1 cellular context compared by ENCODE assay signal in the genomic region with DNA sequence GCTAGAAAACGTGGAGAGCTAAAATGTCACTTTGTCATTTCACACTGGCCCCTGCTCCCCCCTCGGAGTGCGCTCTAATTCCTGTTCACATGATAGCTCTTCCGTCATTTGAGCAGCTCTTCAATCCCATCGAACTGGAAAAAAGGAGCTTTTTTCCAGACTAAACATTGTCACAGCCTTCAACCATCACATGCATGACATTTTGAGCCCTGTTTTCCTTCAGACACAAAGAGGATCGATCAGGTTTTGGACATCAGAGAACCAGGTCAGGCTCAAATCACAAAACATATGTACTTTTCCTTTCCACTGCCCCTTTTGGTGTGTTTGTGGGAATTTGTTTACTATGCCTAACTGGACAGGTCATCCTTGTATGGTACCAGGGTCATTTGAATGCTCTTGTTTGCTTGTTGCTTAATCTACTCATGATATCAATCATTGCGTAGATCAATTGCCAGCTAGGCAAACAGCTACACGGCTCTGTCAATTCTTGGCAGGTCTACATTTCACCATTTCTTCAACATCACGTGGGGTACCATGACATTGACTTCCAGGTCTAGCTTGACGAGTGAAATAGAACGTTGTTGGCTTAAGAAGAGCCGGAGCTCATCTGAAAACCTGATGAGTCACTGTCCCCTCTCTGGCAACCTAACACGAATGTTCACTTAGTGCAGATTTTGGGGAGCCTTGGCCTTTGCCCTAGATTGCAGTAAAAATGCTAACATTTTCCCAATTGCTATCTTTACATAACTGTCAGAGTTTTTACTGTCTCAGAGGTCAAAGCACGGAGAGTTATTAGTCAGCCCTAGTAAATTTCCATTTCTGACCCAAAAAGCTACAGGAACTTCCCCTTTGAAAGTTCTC.
TF ChIP-seq lines count a peak whose summit lies in the region.

No MANE protein-coding gene starts in this region.

TF ChIP-seq in K562, 482 proteins besides CTCF, POLR2A, EP300 and RAD21 (continued from another document):
- TF ChIP-seq, protein P1, sequence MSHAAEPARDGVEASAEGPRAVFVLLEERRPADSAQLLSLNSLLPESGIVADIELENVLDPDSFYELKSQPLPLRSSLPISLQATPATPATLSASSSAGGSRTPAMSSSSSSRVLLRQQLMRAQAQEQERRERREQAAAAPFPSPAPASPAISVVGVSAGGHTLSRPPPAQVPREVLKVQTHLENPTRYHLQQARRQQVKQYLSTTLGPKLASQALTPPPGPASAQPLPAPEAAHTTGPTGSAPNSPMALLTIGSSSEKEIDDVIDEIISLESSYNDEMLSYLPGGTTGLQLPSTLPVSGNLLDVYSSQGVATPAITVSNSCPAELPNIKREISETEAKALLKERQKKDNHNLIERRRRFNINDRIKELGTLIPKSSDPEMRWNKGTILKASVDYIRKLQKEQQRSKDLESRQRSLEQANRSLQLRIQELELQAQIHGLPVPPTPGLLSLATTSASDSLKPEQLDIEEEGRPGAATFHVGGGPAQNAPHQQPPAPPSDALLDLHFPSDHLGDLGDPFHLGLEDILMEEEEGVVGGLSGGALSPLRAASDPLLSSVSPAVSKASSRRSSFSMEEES (CRISPR knock-in tag; IDR thresholded peaks at IDR 0.05): peak; percentile 30
- TF ChIP-seq FOXA3 (CRISPR knock-in tag; conservative IDR thresholded peaks at IDR 0.05 in 1 of 2, IDR thresholded peaks at IDR 0.05 in 1 of 2): 0 out of 4 replicates have a peak, but pooled peaks of 1 of the 2 experiments have one; percentile 40
- TF ChIP-seq, protein P2, sequence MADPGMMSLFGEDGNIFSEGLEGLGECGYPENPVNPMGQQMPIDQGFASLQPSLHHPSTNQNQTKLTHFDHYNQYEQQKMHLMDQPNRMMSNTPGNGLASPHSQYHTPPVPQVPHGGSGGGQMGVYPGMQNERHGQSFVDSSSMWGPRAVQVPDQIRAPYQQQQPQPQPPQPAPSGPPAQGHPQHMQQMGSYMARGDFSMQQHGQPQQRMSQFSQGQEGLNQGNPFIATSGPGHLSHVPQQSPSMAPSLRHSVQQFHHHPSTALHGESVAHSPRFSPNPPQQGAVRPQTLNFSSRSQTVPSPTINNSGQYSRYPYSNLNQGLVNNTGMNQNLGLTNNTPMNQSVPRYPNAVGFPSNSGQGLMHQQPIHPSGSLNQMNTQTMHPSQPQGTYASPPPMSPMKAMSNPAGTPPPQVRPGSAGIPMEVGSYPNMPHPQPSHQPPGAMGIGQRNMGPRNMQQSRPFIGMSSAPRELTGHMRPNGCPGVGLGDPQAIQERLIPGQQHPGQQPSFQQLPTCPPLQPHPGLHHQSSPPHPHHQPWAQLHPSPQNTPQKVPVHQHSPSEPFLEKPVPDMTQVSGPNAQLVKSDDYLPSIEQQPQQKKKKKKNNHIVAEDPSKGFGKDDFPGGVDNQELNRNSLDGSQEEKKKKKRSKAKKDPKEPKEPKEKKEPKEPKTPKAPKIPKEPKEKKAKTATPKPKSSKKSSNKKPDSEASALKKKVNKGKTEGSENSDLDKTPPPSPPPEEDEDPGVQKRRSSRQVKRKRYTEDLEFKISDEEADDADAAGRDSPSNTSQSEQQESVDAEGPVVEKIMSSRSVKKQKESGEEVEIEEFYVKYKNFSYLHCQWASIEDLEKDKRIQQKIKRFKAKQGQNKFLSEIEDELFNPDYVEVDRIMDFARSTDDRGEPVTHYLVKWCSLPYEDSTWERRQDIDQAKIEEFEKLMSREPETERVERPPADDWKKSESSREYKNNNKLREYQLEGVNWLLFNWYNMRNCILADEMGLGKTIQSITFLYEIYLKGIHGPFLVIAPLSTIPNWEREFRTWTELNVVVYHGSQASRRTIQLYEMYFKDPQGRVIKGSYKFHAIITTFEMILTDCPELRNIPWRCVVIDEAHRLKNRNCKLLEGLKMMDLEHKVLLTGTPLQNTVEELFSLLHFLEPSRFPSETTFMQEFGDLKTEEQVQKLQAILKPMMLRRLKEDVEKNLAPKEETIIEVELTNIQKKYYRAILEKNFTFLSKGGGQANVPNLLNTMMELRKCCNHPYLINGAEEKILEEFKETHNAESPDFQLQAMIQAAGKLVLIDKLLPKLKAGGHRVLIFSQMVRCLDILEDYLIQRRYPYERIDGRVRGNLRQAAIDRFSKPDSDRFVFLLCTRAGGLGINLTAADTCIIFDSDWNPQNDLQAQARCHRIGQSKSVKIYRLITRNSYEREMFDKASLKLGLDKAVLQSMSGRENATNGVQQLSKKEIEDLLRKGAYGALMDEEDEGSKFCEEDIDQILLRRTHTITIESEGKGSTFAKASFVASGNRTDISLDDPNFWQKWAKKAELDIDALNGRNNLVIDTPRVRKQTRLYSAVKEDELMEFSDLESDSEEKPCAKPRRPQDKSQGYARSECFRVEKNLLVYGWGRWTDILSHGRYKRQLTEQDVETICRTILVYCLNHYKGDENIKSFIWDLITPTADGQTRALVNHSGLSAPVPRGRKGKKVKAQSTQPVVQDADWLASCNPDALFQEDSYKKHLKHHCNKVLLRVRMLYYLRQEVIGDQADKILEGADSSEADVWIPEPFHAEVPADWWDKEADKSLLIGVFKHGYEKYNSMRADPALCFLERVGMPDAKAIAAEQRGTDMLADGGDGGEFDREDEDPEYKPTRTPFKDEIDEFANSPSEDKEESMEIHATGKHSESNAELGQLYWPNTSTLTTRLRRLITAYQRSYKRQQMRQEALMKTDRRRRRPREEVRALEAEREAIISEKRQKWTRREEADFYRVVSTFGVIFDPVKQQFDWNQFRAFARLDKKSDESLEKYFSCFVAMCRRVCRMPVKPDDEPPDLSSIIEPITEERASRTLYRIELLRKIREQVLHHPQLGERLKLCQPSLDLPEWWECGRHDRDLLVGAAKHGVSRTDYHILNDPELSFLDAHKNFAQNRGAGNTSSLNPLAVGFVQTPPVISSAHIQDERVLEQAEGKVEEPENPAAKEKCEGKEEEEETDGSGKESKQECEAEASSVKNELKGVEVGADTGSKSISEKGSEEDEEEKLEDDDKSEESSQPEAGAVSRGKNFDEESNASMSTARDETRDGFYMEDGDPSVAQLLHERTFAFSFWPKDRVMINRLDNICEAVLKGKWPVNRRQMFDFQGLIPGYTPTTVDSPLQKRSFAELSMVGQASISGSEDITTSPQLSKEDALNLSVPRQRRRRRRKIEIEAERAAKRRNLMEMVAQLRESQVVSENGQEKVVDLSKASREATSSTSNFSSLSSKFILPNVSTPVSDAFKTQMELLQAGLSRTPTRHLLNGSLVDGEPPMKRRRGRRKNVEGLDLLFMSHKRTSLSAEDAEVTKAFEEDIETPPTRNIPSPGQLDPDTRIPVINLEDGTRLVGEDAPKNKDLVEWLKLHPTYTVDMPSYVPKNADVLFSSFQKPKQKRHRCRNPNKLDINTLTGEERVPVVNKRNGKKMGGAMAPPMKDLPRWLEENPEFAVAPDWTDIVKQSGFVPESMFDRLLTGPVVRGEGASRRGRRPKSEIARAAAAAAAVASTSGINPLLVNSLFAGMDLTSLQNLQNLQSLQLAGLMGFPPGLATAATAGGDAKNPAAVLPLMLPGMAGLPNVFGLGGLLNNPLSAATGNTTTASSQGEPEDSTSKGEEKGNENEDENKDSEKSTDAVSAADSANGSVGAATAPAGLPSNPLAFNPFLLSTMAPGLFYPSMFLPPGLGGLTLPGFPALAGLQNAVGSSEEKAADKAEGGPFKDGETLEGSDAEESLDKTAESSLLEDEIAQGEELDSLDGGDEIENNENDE (IDR thresholded peaks at IDR 0.05; ENCODE audit: low read depth, low read length): no peak
- no peak for TF ChIP-seq LCOR (CRISPR knock-in tag; IDR thresholded peaks at IDR 0.05)
- TF ChIP-seq KDM1A (IDR thresholded peaks at IDR 0.05): no peak
- peak; percentile 56; the same call in 1 of the 2 replicates for TF ChIP-seq SMAD3 (CRISPR knock-in tag; conservative IDR thresholded peaks at IDR 0.05)
- no peak for TF ChIP-seq ZNF354B (CRISPR knock-in tag; IDR thresholded peaks at IDR 0.05)
